In the genomic region with DNA sequence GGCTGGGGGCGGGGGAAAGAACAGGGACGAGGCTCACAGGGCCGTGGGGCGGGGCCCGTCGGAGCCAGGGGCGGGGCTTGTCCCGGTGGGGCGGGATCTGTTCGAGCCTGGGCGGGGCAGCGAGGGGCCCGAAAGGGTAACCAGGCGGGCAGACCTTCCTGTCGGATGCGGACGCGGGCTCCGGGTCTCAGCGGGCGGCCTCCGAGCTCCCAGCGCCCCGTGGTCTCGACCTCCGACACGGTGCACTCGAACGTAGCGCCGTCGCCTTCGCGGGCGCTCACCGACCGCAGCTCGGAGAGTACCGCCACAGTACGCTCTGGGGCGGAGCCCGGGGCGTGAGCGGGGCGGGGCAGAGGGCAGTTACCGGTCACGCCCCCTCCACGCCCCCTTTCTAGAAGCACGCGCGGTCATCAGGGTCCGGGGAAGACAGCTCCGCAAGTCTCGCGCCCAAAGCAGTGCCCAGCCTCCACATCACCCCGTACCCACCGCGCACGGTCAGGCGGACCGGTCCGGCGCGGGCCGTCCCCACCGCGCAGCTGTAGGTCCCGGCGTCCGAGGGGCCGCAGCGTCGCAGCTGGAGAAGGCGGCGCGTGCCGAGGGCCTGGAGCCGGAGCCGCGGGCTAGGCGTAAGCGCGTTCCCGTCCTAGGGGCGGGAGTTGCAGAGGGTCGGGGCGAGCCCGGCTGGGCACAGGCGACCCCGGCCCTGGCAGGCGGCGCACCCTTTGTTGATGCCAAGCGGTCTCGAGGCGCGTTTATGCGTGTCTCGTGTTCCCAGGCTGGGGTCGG, we compare ENCODE assay signal across 8 cellular contexts. TPM values are rescaled to one million over a fixed set of nuclear protein-coding genes. Genes with fewer than 3 reads are reported as not detected.
DNase-seq lines count a peak whose midpoint lies in the region; ATAC-seq and TF ChIP-seq lines count a peak whose summit lies in the region.

No MANE protein-coding gene starts in this region.

- TF ChIP-seq CTCF in cardiac fibroblast (IDR thresholded peaks at IDR 0.05; ENCODE audit: low read depth, low read length): no peak
- TF ChIP-seq CTCF in spleen (IDR thresholded peaks at IDR 0.05 in 8 of 11, conservative IDR thresholded peaks at IDR 0.05 in 3 of 11): peak in 1 of 11 experiments; percentile 13

- H3K4me3 ChIP-seq in cardiac fibroblast (replicated peaks in 1 of 2; ENCODE audit: low read depth in 2 of 2, low read length in 2 of 2) (peak overlapping the region; percentile 57 to 69), spleen (peak overlapping the region; percentile 48 to 78 (median 58))

- intact Hi-C loops in spleen (cut with DNase I; ENCODE audit: low total_unique reads): no loop called here

- no peaks in the 10 kb centered on the region for H3K36me3 ChIP-seq in spleen

- H3K4me1 ChIP-seq in spleen: peaks cover 9 to 25% (median 19%) of the 10 kb centered on the region in 6 donors

- peak; percentile 89 for ATAC-seq in GM18498 (IDR thresholded peaks at IDR 0.05; ENCODE audit: unreplicated experiment)
- ATAC-seq in HG02798 (IDR thresholded peaks at IDR 0.05; ENCODE audit: poor library complexity, unreplicated experiment): peak; percentile 93

- peaks cover 0 to 98% (median 35%) of the 10 kb centered on the region in 7 donors for H3K27me3 ChIP-seq in spleen (replicated peaks in 1 of 7)

- H3K27ac ChIP-seq in spleen: peak overlapping the region in 3 of 8 donors; percentile 41 to 63 (median 51)

- WGBS in spleen, 5 donors: 2 to 5% (median 4%) methylated on average over 24 to 99 of the region's 99 CpGs

- H3K9me3 ChIP-seq in spleen: no peaks in the 10 kb centered on the region

- DNase-seq in NCI-H1930 (lab: John Stamatoyannopoulos, UW) (peak; percentile 58 to 78), cardiac fibroblast (ENCODE audit: low read depth in 2 of 2) (peak; percentile 75 to 83), islet precursor cell (peak; percentile 95), spleen (peak; percentile 92), RKO (ENCODE audit: low spot score) (no peak)
- peak; percentile 37 to 63 (median 56) for DNase-seq in activated CD4-positive, CD25-positive, alpha-beta regulatory T cell (lab: John Stamatoyannopoulos, UW)

- no peak for TF ChIP-seq POLR2A in spleen (IDR thresholded peaks at IDR 0.05)

RNA-seq across cellular contexts. Expression of a gene that starts 8.7 kb away (rescaled TPM):
- total RNA-seq in spleen: 1 to 10 TPM in 5 of 7 donors, under 1 TPM in 2; 0.39 to 2.8 (median 1.1) TPM
- 1 to 10 TPM; 1.1 to 2.1 (median 1.5) TPM for polyA plus RNA-seq in spleen

RNA-seq across cellular contexts. Expression of a gene that starts 9.0 kb away (rescaled TPM):
- 10 to 100 TPM in 6 of 7 donors, 1 to 10 TPM in 1; 8.9 to 26.2 (median 15.4) TPM for total RNA-seq in spleen
- polyA plus RNA-seq in spleen: 1 to 10 TPM; 2.8 to 8.9 (median 4.8) TPM

RNA-seq across cellular contexts. Expression of a gene that starts 18.8 kb away (rescaled TPM):
- total RNA-seq in spleen: 10 to 100 TPM; 26.7 to 51.6 (median 31.1) TPM
- 10 to 100 TPM; 15.9 to 32.0 (median 27.6) TPM for polyA plus RNA-seq in spleen

RNA-seq across cellular contexts. Expression of a gene that starts 19.5 kb away (rescaled TPM):
- under 1 TPM in 1 of 7 donors, not detected in 6; 0.46 TPM for total RNA-seq in spleen
- under 1 TPM; 0.08 to 0.46 (median 0.16) TPM for polyA plus RNA-seq in spleen

RNA-seq across cellular contexts. Expression of a gene that starts 38.3 kb away (rescaled TPM):
- total RNA-seq in spleen: under 1 TPM in 1 of 7 donors, not detected in 6; 0.32 TPM
- polyA plus RNA-seq in spleen: under 1 TPM; 0.04 to 0.06 (median 0.05) TPM
